25 cellular contexts compared by ENCODE assay signal in the genomic region with DNA sequence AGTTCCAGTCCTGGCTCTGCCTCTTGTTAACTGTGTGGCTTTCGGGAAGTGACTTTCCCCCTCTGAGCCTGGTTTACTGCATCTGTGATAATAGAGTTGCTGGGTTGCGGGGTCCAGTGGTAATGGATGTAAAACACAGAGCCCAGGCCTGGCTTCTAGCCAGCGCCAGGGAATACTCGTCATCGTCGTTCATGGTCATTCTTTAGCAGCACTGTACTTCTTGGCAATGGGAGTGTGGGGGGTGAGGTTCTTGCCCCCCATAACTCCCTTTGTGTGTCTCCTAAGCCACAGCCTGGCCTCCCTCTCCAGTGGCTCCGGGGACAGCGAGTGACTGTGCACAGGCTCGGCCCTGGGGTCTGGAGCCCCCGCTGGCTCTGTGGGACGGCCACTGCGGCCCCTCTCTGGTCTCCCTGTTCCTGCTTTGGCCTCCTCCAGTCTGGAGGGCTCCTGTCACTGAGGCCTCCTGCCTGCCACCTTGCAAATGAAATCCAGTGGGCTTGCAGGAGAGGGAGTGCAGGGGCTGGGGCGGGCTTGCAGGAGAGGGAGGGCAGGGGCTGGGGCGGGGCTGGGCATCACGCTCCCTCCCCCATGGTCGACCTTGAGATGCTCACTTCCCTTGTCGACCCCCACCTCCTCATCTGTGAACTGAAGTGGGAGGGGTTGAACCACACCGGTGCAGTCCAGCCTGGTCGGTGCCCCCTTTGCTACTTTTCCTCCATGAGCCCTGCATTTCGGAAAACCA. TPM values are rescaled to one million over a fixed set of nuclear protein-coding genes. Genes with fewer than 3 reads are reported as not detected.
DNase-seq lines count a peak whose midpoint lies in the region; ATAC-seq and TF ChIP-seq lines count a peak whose summit lies in the region.
"Had no signal": no experiment of that assay in that cellular context is flagged by ENCODE, and none has a peak within 500 bp of the region (broad histone marks: within the 10 kb centered on the region; RNA-seq: fewer than 3 reads in every experiment).

No MANE protein-coding gene starts in this region.

- H3K4me3 Mint-ChIP-seq in activated CD4-positive, alpha-beta T cell treated with anti-CD3 and anti-CD28 coated beads, Interleukin-2, amount 10 ng/mL, durations not matched to agents 7 days and 5 days, result no peak overlapping the region
- H3K4me3 Mint-ChIP-seq in neural progenitor cell, result no peak overlapping the region
- H3K4me3 Mint-ChIP-seq: activated naive CD8-positive, alpha-beta T cell; CD4-positive, CD25-positive, alpha-beta regulatory T cell; nephron had no signal

- no peak overlapping the region for H3K4me2 ChIP-seq in neural progenitor cell

- no peak overlapping the region for H2AFZ ChIP-seq in neural progenitor cell (replicated peaks)

- no peaks in the 10 kb centered on the region for H3K4me1 ChIP-seq in right atrium auricular region
- H3K4me1 ChIP-seq in neural progenitor cell, result no peaks in the 10 kb centered on the region
- H3K4me1 ChIP-seq in upper lobe of left lung, result peaks cover 0 to 8% (median 0%) of the 10 kb centered on the region in 4 donors
- no peaks in the 10 kb centered on the region for H3K4me1 ChIP-seq in vagina
- H3K4me1 ChIP-seq: Peyer's patch, prostate gland, SJCRH30 had no signal

- H3K79me2 ChIP-seq in neural progenitor cell (ENCODE audit: low read depth), result no peaks in the 10 kb centered on the region

- no peaks in the 10 kb centered on the region for H3F3A ChIP-seq in neural progenitor cell (ENCODE audit: low read depth)

- H3K27me3 Mint-ChIP-seq in activated CD4-positive, alpha-beta T cell treated with anti-CD3 and anti-CD28 coated beads, Interleukin-2, amount 10 ng/mL, durations not matched to agents 7 days and 5 days, result no peaks in the 10 kb centered on the region
- peaks cover 12% of the 10 kb centered on the region for H3K27me3 Mint-ChIP-seq in neural progenitor cell (ENCODE audit: insufficient read depth, low read depth)
- H3K27me3 Mint-ChIP-seq: CD4-positive, CD25-positive, alpha-beta regulatory T cell had no signal

- no peak for TF ChIP-seq CTCF in right atrium auricular region (IDR thresholded peaks at IDR 0.05)
- no peak for TF ChIP-seq CTCF in neural progenitor cell (IDR thresholded peaks at IDR 0.05)
- TF ChIP-seq CTCF in upper lobe of left lung (IDR thresholded peaks at IDR 0.05), result no peak
- no peak for TF ChIP-seq CTCF in vagina (IDR thresholded peaks at IDR 0.05)

- no peaks in the 10 kb centered on the region for H3K36me3 ChIP-seq in right atrium auricular region
- H3K36me3 ChIP-seq in neural progenitor cell, result no peaks in the 10 kb centered on the region
- no peaks in the 10 kb centered on the region for H3K36me3 ChIP-seq in upper lobe of left lung
- no peaks in the 10 kb centered on the region for H3K36me3 ChIP-seq in vagina
- H3K36me3 ChIP-seq: Peyer's patch, prostate gland, SJCRH30 had no signal

- POLR2A ChIA-PET in activated CD4-positive, alpha-beta T cell treated with anti-CD3 and anti-CD28 coated beads, Interleukin-2, amount 10 ng/mL, durations not matched to agents 7 days and 5 days (lab: Charles Lee), result no interaction called here

- ATAC-seq in left ventricle myocardium superior (no peak), upper lobe of left lung (ENCODE audit: low FRiP score in 2 of 2) (no peak)
- ATAC-seq: stimulated activated naive CD8-positive, alpha-beta T cell treated with anti-CD3 and anti-CD28 coated beads, Interleukin-15, Interleukin-2, amounts not matched to agents 100 U/mL and 50 U/mL, for 24 hours had no signal

- H3K9me3 ChIP-seq in right atrium auricular region (no peaks in the 10 kb centered on the region), neural progenitor cell (ENCODE audit: low read depth) (no peaks in the 10 kb centered on the region), upper lobe of left lung (no peaks in the 10 kb centered on the region), vagina (no peaks in the 10 kb centered on the region)
- H3K9me3 ChIP-seq: Peyer's patch, prostate gland, SJCRH30 had no signal

- H3K9ac ChIP-seq in neural progenitor cell, result no peak overlapping the region

- no peak for TF ChIP-seq POLR2A in upper lobe of left lung (IDR thresholded peaks at IDR 0.05)
- no peak for TF ChIP-seq POLR2A in vagina (IDR thresholded peaks at IDR 0.05)

- H3K4me3 ChIP-seq in right atrium auricular region (no peak overlapping the region), neural progenitor cell (no peak overlapping the region), upper lobe of left lung (no peak overlapping the region), vagina (no peak overlapping the region)
- H3K4me3 ChIP-seq: Peyer's patch, prostate gland, SJCRH30 had no signal

- intact Hi-C loops in left ventricle myocardium superior (cut with micrococcal nuclease), result no loop called here
- intact Hi-C loops in vagina (cut with DNase I), result no loop called here

- CTCF ChIA-PET in activated CD4-positive, alpha-beta T cell treated with anti-CD3 and anti-CD28 coated beads, Interleukin-2, amount 10 ng/mL, durations not matched to agents 7 days and 5 days (lab: Charles Lee), result no interaction called here

- no peaks in the 10 kb centered on the region for H4K20me1 ChIP-seq in neural progenitor cell (ENCODE audit: low read depth)

- H3K4me1 Mint-ChIP-seq in activated CD4-positive, alpha-beta T cell treated with anti-CD3 and anti-CD28 coated beads, Interleukin-2, amount 10 ng/mL, durations not matched to agents 7 days and 5 days, result no peaks in the 10 kb centered on the region
- H3K4me1 Mint-ChIP-seq in neural progenitor cell, result peaks cover 13% of the 10 kb centered on the region
- H3K4me1 Mint-ChIP-seq: CD4-positive, CD25-positive, alpha-beta regulatory T cell; nephron had no signal

- no peaks in the 10 kb centered on the region for H3K36me3 Mint-ChIP-seq in activated CD4-positive, alpha-beta T cell treated with anti-CD3 and anti-CD28 coated beads, Interleukin-2, amount 10 ng/mL, durations not matched to agents 7 days and 5 days (ENCODE audit: low read depth)
- no peaks in the 10 kb centered on the region for H3K36me3 Mint-ChIP-seq in neural progenitor cell
- H3K36me3 Mint-ChIP-seq: activated naive CD8-positive, alpha-beta T cell; CD4-positive, CD25-positive, alpha-beta regulatory T cell had no signal

- H3K27ac ChIP-seq in right atrium auricular region (no peak overlapping the region), neural progenitor cell (no peak overlapping the region), upper lobe of left lung (no peak overlapping the region), vagina (no peak overlapping the region)
- H3K27ac ChIP-seq: Peyer's patch, prostate gland, SJCRH30 had no signal

- H3K27me3 ChIP-seq in right atrium auricular region (no peaks in the 10 kb centered on the region), neural progenitor cell (no peaks in the 10 kb centered on the region), upper lobe of left lung (no peaks in the 10 kb centered on the region), vagina (no peaks in the 10 kb centered on the region)
- H3K27me3 ChIP-seq: Peyer's patch had no signal

- H3K9me3 Mint-ChIP-seq in activated CD4-positive, alpha-beta T cell treated with anti-CD3 and anti-CD28 coated beads, Interleukin-2, amount 10 ng/mL, durations not matched to agents 7 days and 5 days, result peaks cover 11% of the 10 kb centered on the region
- no peaks in the 10 kb centered on the region for H3K9me3 Mint-ChIP-seq in neural progenitor cell
- H3K9me3 Mint-ChIP-seq: nephron had no signal

- no peak for TF ChIP-seq EP300 in upper lobe of left lung (IDR thresholded peaks at IDR 0.05)

- peak; percentile 4 for DNase-seq in activated CD4-positive, alpha-beta T cell treated with anti-CD3 and anti-CD28 coated beads for 1 hour
- DNase-seq in activated CD4-positive, alpha-beta T cell treated with anti-CD3 and anti-CD28 coated beads, Interleukin-2, amount 10 ng/mL, durations not matched to agents 7 days and 5 days, result no peak
- DNase-seq in right atrium auricular region (ENCODE audit: low spot score) (peak; percentile 42), left ventricle myocardium superior (no peak), neural progenitor cell (ENCODE audit: low spot score) (no peak), upper lobe of left lung (peak; percentile 15 to 56), epidermal melanocyte (ENCODE audit: insufficient read length, low spot score) (no peak), vagina (ENCODE audit: extremely low spot score in 2 of 2) (no peak)
- DNase-seq: 8988T; caudate nucleus; CD4-positive, CD25-positive, alpha-beta regulatory T cell; dermis blood vessel endothelial cell; NCI-H1436; NCI-H748 treated with DMSO at 0.1 percent for 48 hours; SJCRH30; stimulated activated naive CD8-positive, alpha-beta T cell treated with anti-CD3 and anti-CD28 coated beads, Interleukin-15, Interleukin-2, amounts not matched to agents 100 U/mL and 50 U/mL, for 24 hours; T-helper 1 cell had no signal

- no peak overlapping the region for H3K27ac Mint-ChIP-seq in activated CD4-positive, alpha-beta T cell treated with anti-CD3 and anti-CD28 coated beads, Interleukin-2, amount 10 ng/mL, durations not matched to agents 7 days and 5 days
- H3K27ac Mint-ChIP-seq in neural progenitor cell, result peak overlapping the region; percentile 86
- H3K27ac Mint-ChIP-seq: activated naive CD8-positive, alpha-beta T cell; CD4-positive, CD25-positive, alpha-beta regulatory T cell; nephron had no signal

- 80 to 83% methylated on average over 13 to 20 of the region's 20 CpGs for WGBS in upper lobe of left lung, 2 donors

RNA-seq across cellular contexts. Expression of gene PSAPL1, which starts 13.2 kb away (rescaled TPM):
- total RNA-seq in activated CD4-positive, alpha-beta T cell treated with anti-CD3 and anti-CD28 coated beads, Interleukin-2, amount 10 ng/mL, durations not matched to agents 7 days and 5 days, result not detected
- total RNA-seq in right atrium auricular region (under 1 TPM in 1 of 2 donors, not detected in 1; 0.12 TPM), left ventricle myocardium superior (not detected), neural progenitor cell (ENCODE audit: low replicate concordance) (0.06 TPM in 1 of 2 replicates, not detected in the other), upper lobe of left lung (under 1 TPM in 3 of 6 donors, not detected in 3; 0.20 to 0.61 (median 0.31) TPM), vagina (not detected)
- total RNA-seq: activated CD8-positive, alpha-beta memory T cell treated with anti-CD3 and anti-CD28 coated beads for 36 hours; astrocyte; CD4-positive, CD25-positive, alpha-beta regulatory T cell; dermis blood vessel endothelial cell; fibroblast of lung; mononuclear cell; Peyer's patch; SJCRH30 had no signal

Comparison
In these comparisons a context has a peak if more than half of its experiments do, and no peak if none do; other contexts are left out.
1. DNase-seq: peak in activated CD4-positive, alpha-beta T cell treated with anti-CD3 and anti-CD28 coated beads for 1 hour (single experiment), right atrium auricular region (single experiment) and upper lobe of left lung (2 of 2); none in activated CD4-positive, alpha-beta T cell treated with anti-CD3 and anti-CD28 coated beads, Interleukin-2, amount 10 ng/mL, durations not matched to agents 7 days and 5 days (single experiment), left ventricle myocardium superior (single experiment), neural progenitor cell (single experiment), epidermal melanocyte (single experiment) and vagina (0 of 2).